ENCODE assay signal across 24 cellular contexts in genomic region chr3:110711130-110711832, GRCh38.
"Had no signal": no experiment of that assay in that cellular context is flagged by ENCODE, and none has a peak within 500 bp of the region (broad histone marks: within the 10 kb centered on the region; RNA-seq: fewer than 3 reads in every experiment).

No MANE protein-coding gene starts in this region.

- H3K4me3 ChIP-seq: lung, stomach, suprapubic skin, tibial nerve had no signal

- H3K4me1 ChIP-seq: foreskin keratinocyte, suprapubic skin, tibial nerve had no signal

- H3K9me3 ChIP-seq: stomach, suprapubic skin had no signal

- H3K4me1 Mint-ChIP-seq: activated B cell treated with CpG ODN at 0.5 μM for 24 hours; activated CD4-positive, alpha-beta memory T cell treated with anti-CD3 and anti-CD28 coated beads, Interleukin-2, amount 10 ng/mL, durations not matched to agents 7 days and 5 days; activated CD4-positive, alpha-beta T cell treated with anti-CD3 and anti-CD28 coated beads for 36 hours; activated naive CD4-positive, alpha-beta T cell treated with anti-CD3 and anti-CD28 coated beads, Interleukin-2, amount 10 ng/mL, durations not matched to agents 7 days and 5 days; brain; naive thymus-derived CD4-positive, alpha-beta T cell; neural crest cell; stimulated activated effector memory CD8-positive, alpha-beta T cell treated with anti-CD3 and anti-CD28 coated beads, Interleukin-12 subunit alpha, Interleukin-12 subunit beta, amount 100 ng/mL, for 72 hours had no signal

- ATAC-seq: activated CD4-positive, alpha-beta T cell treated with anti-CD3 and anti-CD28 coated beads for 36 hours; activated T-cell treated with anti-CD3 and anti-CD28 coated beads, Interleukin-2, amount 50 U/mL, for 72 hours; foreskin keratinocyte; naive thymus-derived CD4-positive, alpha-beta T cell; sciatic nerve; stimulated activated effector memory CD8-positive, alpha-beta T cell treated with anti-CD3 and anti-CD28 coated beads, Interleukin-12 subunit alpha, Interleukin-12 subunit beta, amount 100 ng/mL, for 72 hours had no signal

- H3K4me3 Mint-ChIP-seq: activated B cell treated with CpG ODN at 0.5 μM for 24 hours; activated CD4-positive, alpha-beta memory T cell treated with anti-CD3 and anti-CD28 coated beads, Interleukin-2, amount 10 ng/mL, durations not matched to agents 7 days and 5 days; activated CD4-positive, alpha-beta T cell treated with anti-CD3 and anti-CD28 coated beads for 36 hours; activated naive CD4-positive, alpha-beta T cell treated with anti-CD3 and anti-CD28 coated beads, Interleukin-2, amount 10 ng/mL, durations not matched to agents 7 days and 5 days; activated T-cell treated with anti-CD3 and anti-CD28 coated beads, Interleukin-2, amount 50 U/mL, for 72 hours; brain; dendritic cell treated with granulocyte-macrophage colony-stimulating factor and Interleukin-4, amounts not matched to agents 40 ng/mL and 50 ng/mL, for 4 days; naive thymus-derived CD4-positive, alpha-beta T cell; neural crest cell; stimulated activated effector memory CD8-positive, alpha-beta T cell treated with anti-CD3 and anti-CD28 coated beads, Interleukin-12 subunit alpha, Interleukin-12 subunit beta, amount 100 ng/mL, for 72 hours had no signal

- H3K27me3 ChIP-seq: foreskin keratinocyte, stomach, suprapubic skin, tibial nerve had no signal

- H3K36me3 ChIP-seq: stomach, suprapubic skin, tibial nerve had no signal

- FAIRE-seq: kidney, small intestine had no signal

- DNase-seq: activated B cell treated with CpG ODN at 0.5 μM for 24 hours; activated CD4-positive, alpha-beta memory T cell treated with anti-CD3 and anti-CD28 coated beads, Interleukin-2, amount 10 ng/mL, durations not matched to agents 7 days and 5 days; activated CD4-positive, alpha-beta T cell treated with anti-CD3 and anti-CD28 coated beads for 36 hours; activated effector memory CD4-positive, alpha-beta T cell treated with anti-CD3 and anti-CD28 coated beads, Interleukin-2, amount 50 U/mL, for 16 hours; activated naive CD4-positive, alpha-beta T cell treated with anti-CD3 and anti-CD28 coated beads, Interleukin-2, amount 10 ng/mL, durations not matched to agents 7 days and 5 days; activated T-cell treated with anti-CD3 and anti-CD28 coated beads, Interleukin-2, amount 50 U/mL, for 72 hours; amygdala; caudate nucleus; effector CD8-positive, alpha-beta T cell; kidney; naive thymus-derived CD4-positive, alpha-beta T cell; occipital lobe; stimulated activated CD4-positive, alpha-beta T cell treated with anti-CD3 and anti-CD28 coated beads, Interleukin-2, amount 100 ng/mL, for 24 hours had no signal

- H3K27ac ChIP-seq: foreskin keratinocyte, stomach, suprapubic skin, tibial nerve had no signal

- H3K27me3 Mint-ChIP-seq: activated B cell treated with CpG ODN at 0.5 μM for 24 hours; brain; dendritic cell treated with granulocyte-macrophage colony-stimulating factor and Interleukin-4, amounts not matched to agents 40 ng/mL and 50 ng/mL, for 4 days had no signal

- H3K9me3 Mint-ChIP-seq: activated B cell treated with CpG ODN at 0.5 μM for 24 hours; activated CD4-positive, alpha-beta memory T cell treated with anti-CD3 and anti-CD28 coated beads, Interleukin-2, amount 10 ng/mL, durations not matched to agents 7 days and 5 days; activated naive CD4-positive, alpha-beta T cell treated with anti-CD3 and anti-CD28 coated beads, Interleukin-2, amount 10 ng/mL, durations not matched to agents 7 days and 5 days; activated T-cell treated with anti-CD3 and anti-CD28 coated beads, Interleukin-2, amount 50 U/mL, for 72 hours; stimulated activated effector memory CD8-positive, alpha-beta T cell treated with anti-CD3 and anti-CD28 coated beads, Interleukin-12 subunit alpha, Interleukin-12 subunit beta, amount 100 ng/mL, for 72 hours had no signal

- H3K27ac Mint-ChIP-seq: activated B cell treated with CpG ODN at 0.5 μM for 24 hours; activated CD4-positive, alpha-beta memory T cell treated with anti-CD3 and anti-CD28 coated beads, Interleukin-2, amount 10 ng/mL, durations not matched to agents 7 days and 5 days; activated CD4-positive, alpha-beta T cell treated with anti-CD3 and anti-CD28 coated beads for 36 hours; activated naive CD4-positive, alpha-beta T cell treated with anti-CD3 and anti-CD28 coated beads, Interleukin-2, amount 10 ng/mL, durations not matched to agents 7 days and 5 days; activated T-cell treated with anti-CD3 and anti-CD28 coated beads, Interleukin-2, amount 50 U/mL, for 72 hours; brain; dendritic cell treated with granulocyte-macrophage colony-stimulating factor and Interleukin-4, amounts not matched to agents 40 ng/mL and 50 ng/mL, for 4 days; naive thymus-derived CD4-positive, alpha-beta T cell; stimulated activated effector memory CD8-positive, alpha-beta T cell treated with anti-CD3 and anti-CD28 coated beads, Interleukin-12 subunit alpha, Interleukin-12 subunit beta, amount 100 ng/mL, for 72 hours had no signal

- H3K36me3 Mint-ChIP-seq: activated naive CD4-positive, alpha-beta T cell treated with anti-CD3 and anti-CD28 coated beads, Interleukin-2, amount 10 ng/mL, durations not matched to agents 7 days and 5 days; brain; naive thymus-derived CD4-positive, alpha-beta T cell; stimulated activated effector memory CD8-positive, alpha-beta T cell treated with anti-CD3 and anti-CD28 coated beads, Interleukin-12 subunit alpha, Interleukin-12 subunit beta, amount 100 ng/mL, for 72 hours had no signal
